12 cellular contexts compared by ENCODE assay signal in genomic region chr7:13879994-13880686, GRCh38.
DNase-seq lines count a peak whose midpoint lies in the region; ATAC-seq and TF ChIP-seq lines count a peak whose summit lies in the region.
"Had no signal": no experiment of that assay in that cellular context is flagged by ENCODE, and none has a peak within 500 bp of the region (broad histone marks: within the 10 kb centered on the region; RNA-seq: fewer than 3 reads in every experiment).

No MANE protein-coding gene starts in this region.

- H3K4me3 ChIP-seq in HCT116 (replicated peaks in 1 of 2; ENCODE audit: low read depth in 1 of 2, low read length in 2 of 2) = peak overlapping the region in 1 of 2 experiments; percentile 19; a peak in 2 of 4 replicates
- H3K4me3 ChIP-seq in adipocyte (ENCODE audit: low read length) = no peak overlapping the region
- H3K4me3 ChIP-seq in fibroblast of the aortic adventitia (ENCODE audit: low read depth, low read length) = no peak overlapping the region
- no peak overlapping the region for H3K4me3 ChIP-seq in smooth muscle cell
- H3K4me3 ChIP-seq: tibial artery had no signal

- 81% methylated on average over 2 of the region's 2 CpGs for WGBS in smooth muscle cell (ENCODE audit: low lambda C conversion rate)

- intact Hi-C loops in HCT116 (cut with micrococcal nuclease) = no loop called here

- CTCF ChIA-PET in HCT116 (lab: Charles Lee) = no interaction called here

- no TSS peak for BruUV-seq in HCT116 (replicated peaks; lab: Mats Ljungman, UMichigan)

- no peaks in the 10 kb centered on the region for H3K9me2 ChIP-seq in HCT116 (ENCODE audit: insufficient read depth)

- ATAC-seq in HCT116 = peak; percentile 83
- ATAC-seq in HG03354 (IDR thresholded peaks at IDR 0.05; ENCODE audit: poor library complexity, severe bottlenecking, unreplicated experiment) = no peak
- ATAC-seq in GM18519 (IDR thresholded peaks at IDR 0.05; ENCODE audit: low FRiP score, unreplicated experiment) = no peak

- TF ChIP-seq CTCF in HCT116 (IDR thresholded peaks at IDR 0.05 in 2 of 3, conservative IDR thresholded peaks at IDR 0.05 in 1 of 3; ENCODE audit: borderline replicate concordance in 1 of 3, insufficient read depth in 1 of 3, low read depth in 2 of 3, low read length in 2 of 3) (no peak), fibroblast of the aortic adventitia (IDR thresholded peaks at IDR 0.05; ENCODE audit: insufficient read depth, low read length) (peak; percentile 8), smooth muscle cell (IDR thresholded peaks at IDR 0.05; ENCODE audit: borderline replicate concordance, insufficient read depth, poor library complexity, severe bottlenecking) (no peak)

- H3K79me2 ChIP-seq in HCT116 (ENCODE audit: insufficient read depth, low read length) = no peaks in the 10 kb centered on the region
- H3K79me2 ChIP-seq in smooth muscle cell (ENCODE audit: low read depth) = no peaks in the 10 kb centered on the region

- H3K36me3 ChIP-seq in HCT116 (ENCODE audit: control insufficient read depth in 1 of 2, insufficient read depth in 2 of 2, low read length in 2 of 2) (no peaks in the 10 kb centered on the region), adipocyte (ENCODE audit: control insufficient read depth, insufficient read depth, low read length, severe bottlenecking) (no peaks in the 10 kb centered on the region), smooth muscle cell (ENCODE audit: low read depth) (no peaks in the 10 kb centered on the region)
- H3K36me3 ChIP-seq: tibial artery had no signal

- TF ChIP-seq RAD21 in HCT116 (IDR thresholded peaks at IDR 0.05; ENCODE audit: low read depth) = no peak

- RAD21 ChIA-PET in HCT116 (lab: Charles Lee; ENCODE audit: low non-redundant PET in 1 of 2, low total read pairs in 2 of 2, uncharacterized antibody in 2 of 2, unreplicated experiment in 2 of 2) = no interaction called here

- H4K20me1 ChIP-seq in HCT116 (ENCODE audit: insufficient read depth) (no peaks in the 10 kb centered on the region), smooth muscle cell (ENCODE audit: low read depth) (no peaks in the 10 kb centered on the region)

- peak overlapping the region; percentile 65 for H3K4me2 ChIP-seq in HCT116 (ENCODE audit: low read length)
- H3K4me2 ChIP-seq in smooth muscle cell = peak overlapping the region; percentile 4

- POLR2A ChIA-PET in HCT116 (lab: Charles Lee) = no interaction called here

- H2AFZ ChIP-seq in HCT116 (ENCODE audit: low read depth, low read length, poor library complexity, severe bottlenecking) (peak overlapping the region; percentile 47), smooth muscle cell (ENCODE audit: low read depth) (no peak overlapping the region)

- H3K4me1 ChIP-seq in HCT116 (ENCODE audit: control insufficient read depth in 1 of 2, insufficient read depth in 2 of 2, low read length in 2 of 2) (peaks cover 10 to 22% of the 10 kb centered on the region in 2 experiments), adipocyte (ENCODE audit: control insufficient read depth, insufficient read depth, low read length) (peaks cover 16% of the 10 kb centered on the region), smooth muscle cell (ENCODE audit: low read depth) (no peaks in the 10 kb centered on the region)

- no peaks in the 10 kb centered on the region for H3K9me3 ChIP-seq in HCT116 (ENCODE audit: control insufficient read depth in 1 of 2, insufficient read depth in 1 of 2, low read depth in 1 of 2, low read length in 2 of 2)
- H3K9me3 ChIP-seq in adipocyte (ENCODE audit: control insufficient read depth, low read length) = no peaks in the 10 kb centered on the region
- H3K9me3 ChIP-seq in smooth muscle cell (replicated peaks; ENCODE audit: low read depth) = no peaks in the 10 kb centered on the region
- H3K9me3 ChIP-seq: tibial artery had no signal

- H3K9ac ChIP-seq in HCT116 (ENCODE audit: low read length) = peak overlapping the region; percentile 6; the same call in 1 of the 2 replicates
- H3K9ac ChIP-seq in adipocyte (ENCODE audit: low read length) = no peak overlapping the region
- no peak overlapping the region for H3K9ac ChIP-seq in smooth muscle cell (ENCODE audit: low read depth)

- H3K27ac ChIP-seq in HCT116 (ENCODE audit: low read depth, low read length) (peak overlapping the region; percentile 53; the same call in 1 of the 2 replicates), smooth muscle cell (ENCODE audit: low read depth) (peak overlapping the region; percentile 59)
- H3K27ac ChIP-seq: tibial artery had no signal

- no peaks in the 10 kb centered on the region for H3F3A ChIP-seq in smooth muscle cell (ENCODE audit: low read depth)

- no peaks in the 10 kb centered on the region for H3K27me3 ChIP-seq in HCT116 (ENCODE audit: insufficient read depth, low read length)
- no peaks in the 10 kb centered on the region for H3K27me3 ChIP-seq in adipocyte (replicated peaks; ENCODE audit: control insufficient read depth, insufficient read depth, low read length)
- H3K27me3 ChIP-seq in smooth muscle cell (ENCODE audit: low read depth) = no peaks in the 10 kb centered on the region
- H3K27me3 ChIP-seq: tibial artery had no signal

- TF ChIP-seq POLR2A in HCT116 (IDR thresholded peaks at IDR 0.05; ENCODE audit: borderline replicate concordance, extremely low read depth, insufficient read depth, insufficient read length) = no peak

- DNase-seq in HCT116 (ENCODE audit: low read depth, low spot score) = peak; percentile 40
- peak; percentile 63 for DNase-seq in adipocyte (ENCODE audit: low read depth)
- peak; percentile 68 for DNase-seq in fibroblast of the aortic adventitia (ENCODE audit: low read depth)
- no peak for DNase-seq in smooth muscle cell (lab: John Stamatoyannopoulos, UW; ENCODE audit: unreplicated experiment)
- DNase-seq in DMS 273 (lab: John Stamatoyannopoulos, UW; ENCODE audit: unreplicated experiment) = no peak
- no peak for DNase-seq in NCI-H1436 treated with DMSO at 0.1 percent for 48 hours (lab: John Stamatoyannopoulos, UW)
- DNase-seq: activated T-cell treated with anti-CD3 and anti-CD28 coated beads for 4 hours, Kasumi-1, NCI-H2081 treated with DMSO at 0.1 percent for 48 hours, tibial artery had no signal

TF ChIP-seq in HCT116, 20 proteins besides CTCF, POLR2A, EP300 and RAD21 (continues in another document):
- peak; percentile 33 for TF ChIP-seq SP1 (IDR thresholded peaks at IDR 0.05; ENCODE audit: low read depth)
- no peak for TF ChIP-seq EZH2phosphoT487 (IDR thresholded peaks at IDR 0.05; ENCODE audit: borderline replicate concordance)
- TF ChIP-seq ATF3 (IDR thresholded peaks at IDR 0.05) = no peak
- no peak for TF ChIP-seq EZH2 (IDR thresholded peaks at IDR 0.05)
- TF ChIP-seq REST (IDR thresholded peaks at IDR 0.05; ENCODE audit: low read depth) = no peak
- no peak for TF ChIP-seq SRF (IDR thresholded peaks at IDR 0.05; ENCODE audit: low read depth)
- peak; percentile 34; the same call in 1 of the 2 replicates for TF ChIP-seq CBX3 (IDR thresholded peaks at IDR 0.05; ENCODE audit: low read depth)
- peak; percentile 67 for TF ChIP-seq FOSL1 (IDR thresholded peaks at IDR 0.05; ENCODE audit: low read depth)
- no peak for TF ChIP-seq ZNF274 (IDR thresholded peaks at IDR 0.05; ENCODE audit: low read depth, low read length)
- peak; percentile 66; the same call in 1 of the 2 replicates for TF ChIP-seq JUND (IDR thresholded peaks at IDR 0.05)
- no peak for TF ChIP-seq SIN3A (IDR thresholded peaks at IDR 0.05; ENCODE audit: low read depth)
- TF ChIP-seq YY1 (IDR thresholded peaks at IDR 0.05; ENCODE audit: extremely low read depth, insufficient replicate concordance, low read depth, low read length) = no peak
- TF ChIP-seq ELF1 (IDR thresholded peaks at IDR 0.05; ENCODE audit: borderline replicate concordance, low read depth) = no peak
- no peak for TF ChIP-seq ZFX (IDR thresholded peaks at IDR 0.05)

Comparison
In these comparisons a context has a peak if more than half of its experiments do, and no peak if none do; other contexts are left out.
1. DNase-seq: peak in HCT116 (single experiment), adipocyte (single experiment) and fibroblast of the aortic adventitia (single experiment); none in smooth muscle cell (single experiment), DMS 273 (single experiment) and NCI-H1436 treated with DMSO at 0.1 percent for 48 hours (single experiment).